Comparison of ENCODE assay signal across 1 cellular context in the genomic region with DNA sequence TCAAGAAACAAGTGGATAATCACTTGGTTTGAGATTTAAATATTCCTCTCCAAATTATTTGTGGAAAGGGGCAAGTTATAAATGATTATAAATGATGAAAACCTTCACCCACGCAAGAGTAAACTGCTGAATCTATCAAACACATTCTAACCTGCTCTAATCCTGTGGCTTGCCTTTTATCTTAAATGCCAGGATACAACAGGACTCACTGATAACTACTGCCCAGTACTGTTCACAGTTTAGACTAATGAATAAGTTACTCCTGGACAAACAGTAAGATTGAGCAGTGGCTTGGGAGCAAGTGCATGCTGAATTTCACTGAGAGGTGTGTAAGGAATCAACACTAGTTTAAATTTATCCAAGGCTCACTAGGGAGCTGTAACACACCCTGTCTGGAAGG.
TF ChIP-seq lines count a peak whose summit lies in the region.

No MANE protein-coding gene starts in this region.

TF ChIP-seq in GM23338, 12 proteins besides CTCF, POLR2A, EP300 and RAD21 (continued from another document):
- TF ChIP-seq ZNF462 (CRISPR knock-in tag; IDR thresholded peaks at IDR 0.05): no peak
- TF ChIP-seq JUNB (IDR thresholded peaks at IDR 0.05; ENCODE audit: unreplicated experiment): no peak
- no peak for TF ChIP-seq EZH2phosphoT487 (IDR thresholded peaks at IDR 0.05; ENCODE audit: unreplicated experiment)
- TF ChIP-seq EZH2 (IDR thresholded peaks at IDR 0.05; ENCODE audit: low read depth, unreplicated experiment): no peak
- TF ChIP-seq STAT1 (IDR thresholded peaks at IDR 0.05; ENCODE audit: unreplicated experiment): no peak
- no peak for TF ChIP-seq ZNF114 (CRISPR knock-in tag; IDR thresholded peaks at IDR 0.05)
- TF ChIP-seq, protein P1, sequence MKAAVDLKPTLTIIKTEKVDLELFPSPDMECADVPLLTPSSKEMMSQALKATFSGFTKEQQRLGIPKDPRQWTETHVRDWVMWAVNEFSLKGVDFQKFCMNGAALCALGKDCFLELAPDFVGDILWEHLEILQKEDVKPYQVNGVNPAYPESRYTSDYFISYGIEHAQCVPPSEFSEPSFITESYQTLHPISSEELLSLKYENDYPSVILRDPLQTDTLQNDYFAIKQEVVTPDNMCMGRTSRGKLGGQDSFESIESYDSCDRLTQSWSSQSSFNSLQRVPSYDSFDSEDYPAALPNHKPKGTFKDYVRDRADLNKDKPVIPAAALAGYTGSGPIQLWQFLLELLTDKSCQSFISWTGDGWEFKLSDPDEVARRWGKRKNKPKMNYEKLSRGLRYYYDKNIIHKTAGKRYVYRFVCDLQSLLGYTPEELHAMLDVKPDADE (IDR thresholded peaks at IDR 0.05): no peak
- TF ChIP-seq REST (IDR thresholded peaks at IDR 0.05; ENCODE audit: unreplicated experiment): no peak
- TF ChIP-seq POLR2AphosphoS5 (IDR thresholded peaks at IDR 0.05; ENCODE audit: low read depth): no peak
